1 cellular context compared by ENCODE assay signal in the genomic region with DNA sequence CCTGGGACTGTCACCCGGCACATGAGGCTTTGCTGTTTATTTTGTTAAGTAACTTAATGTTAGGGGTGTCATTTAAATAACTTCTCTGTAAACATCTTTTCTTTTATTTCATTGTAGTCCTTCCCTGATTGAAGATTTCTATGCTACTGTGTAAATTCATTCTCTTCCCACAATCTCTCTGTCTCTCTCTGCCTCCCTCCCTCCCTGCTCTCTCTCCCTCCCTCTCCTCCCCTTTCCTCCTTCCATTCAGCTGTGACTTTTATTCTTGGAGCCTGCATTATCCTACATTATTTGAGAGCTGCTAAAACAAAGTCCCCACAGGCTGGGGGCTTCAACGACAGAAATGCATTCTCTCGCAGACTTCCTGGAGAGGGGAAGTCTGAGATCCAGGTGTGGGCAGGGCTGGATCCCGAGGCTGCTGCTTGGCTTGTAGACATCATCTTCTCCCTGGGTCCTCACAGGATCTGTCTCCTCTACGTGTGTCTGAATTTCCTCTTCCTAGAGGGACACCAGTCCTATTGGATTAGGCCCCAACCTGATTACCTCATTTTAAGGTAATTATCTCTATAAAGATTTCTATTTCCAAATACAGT.
TF ChIP-seq lines count a peak whose summit lies in the region.

No MANE protein-coding gene starts in this region.

TF ChIP-seq in HEK293, 187 proteins besides CTCF, POLR2A, EP300 and RAD21 (continued from another document):
- TF ChIP-seq, protein P1, sequence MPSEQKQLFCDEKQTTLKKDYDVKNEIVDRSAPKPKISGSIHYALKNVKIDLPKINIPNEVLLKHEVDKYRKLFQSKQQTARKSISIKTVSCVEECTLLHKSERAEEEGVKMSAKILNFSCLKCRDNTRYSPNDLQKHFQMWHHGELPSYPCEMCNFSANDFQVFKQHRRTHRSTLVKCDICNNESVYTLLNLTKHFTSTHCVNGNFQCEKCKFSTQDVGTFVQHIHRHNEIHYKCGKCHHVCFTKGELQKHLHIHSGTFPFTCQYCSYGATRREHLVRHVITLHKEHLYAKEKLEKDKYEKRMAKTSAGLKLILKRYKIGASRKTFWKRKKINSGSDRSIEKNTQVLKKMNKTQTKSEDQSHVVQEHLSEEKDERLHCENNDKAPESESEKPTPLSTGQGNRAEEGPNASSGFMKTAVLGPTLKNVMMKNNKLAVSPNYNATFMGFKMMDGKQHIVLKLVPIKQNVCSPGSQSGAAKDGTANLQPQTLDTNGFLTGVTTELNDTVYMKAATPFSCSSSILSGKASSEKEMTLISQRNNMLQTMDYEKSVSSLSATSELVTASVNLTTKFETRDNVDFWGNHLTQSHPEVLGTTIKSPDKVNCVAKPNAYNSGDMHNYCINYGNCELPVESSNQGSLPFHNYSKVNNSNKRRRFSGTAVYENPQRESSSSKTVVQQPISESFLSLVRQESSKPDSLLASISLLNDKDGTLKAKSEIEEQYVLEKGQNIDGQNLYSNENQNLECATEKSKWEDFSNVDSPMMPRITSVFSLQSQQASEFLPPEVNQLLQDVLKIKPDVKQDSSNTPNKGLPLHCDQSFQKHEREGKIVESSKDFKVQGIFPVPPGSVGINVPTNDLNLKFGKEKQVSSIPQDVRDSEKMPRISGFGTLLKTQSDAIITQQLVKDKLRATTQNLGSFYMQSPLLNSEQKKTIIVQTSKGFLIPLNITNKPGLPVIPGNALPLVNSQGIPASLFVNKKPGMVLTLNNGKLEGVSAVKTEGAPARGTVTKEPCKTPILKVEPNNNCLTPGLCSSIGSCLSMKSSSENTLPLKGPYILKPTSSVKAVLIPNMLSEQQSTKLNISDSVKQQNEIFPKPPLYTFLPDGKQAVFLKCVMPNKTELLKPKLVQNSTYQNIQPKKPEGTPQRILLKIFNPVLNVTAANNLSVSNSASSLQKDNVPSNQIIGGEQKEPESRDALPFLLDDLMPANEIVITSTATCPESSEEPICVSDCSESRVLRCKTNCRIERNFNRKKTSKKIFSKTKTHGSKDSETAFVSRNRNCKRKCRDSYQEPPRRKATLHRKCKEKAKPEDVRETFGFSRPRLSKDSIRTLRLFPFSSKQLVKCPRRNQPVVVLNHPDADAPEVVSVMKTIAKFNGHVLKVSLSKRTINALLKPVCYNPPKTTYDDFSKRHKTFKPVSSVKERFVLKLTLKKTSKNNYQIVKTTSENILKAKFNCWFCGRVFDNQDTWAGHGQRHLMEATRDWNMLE (tag by site-specific recombination; conservative IDR thresholded peaks at IDR 0.05; ENCODE audit: low read depth): no peak
- no peak for TF ChIP-seq MEIS1 (CRISPR knock-in tag; IDR thresholded peaks at IDR 0.05; ENCODE audit: borderline replicate concordance)
- no peak for TF ChIP-seq ZNF133 (tag by site-specific recombination; IDR thresholded peaks at IDR 0.05)
- TF ChIP-seq, protein P2, sequence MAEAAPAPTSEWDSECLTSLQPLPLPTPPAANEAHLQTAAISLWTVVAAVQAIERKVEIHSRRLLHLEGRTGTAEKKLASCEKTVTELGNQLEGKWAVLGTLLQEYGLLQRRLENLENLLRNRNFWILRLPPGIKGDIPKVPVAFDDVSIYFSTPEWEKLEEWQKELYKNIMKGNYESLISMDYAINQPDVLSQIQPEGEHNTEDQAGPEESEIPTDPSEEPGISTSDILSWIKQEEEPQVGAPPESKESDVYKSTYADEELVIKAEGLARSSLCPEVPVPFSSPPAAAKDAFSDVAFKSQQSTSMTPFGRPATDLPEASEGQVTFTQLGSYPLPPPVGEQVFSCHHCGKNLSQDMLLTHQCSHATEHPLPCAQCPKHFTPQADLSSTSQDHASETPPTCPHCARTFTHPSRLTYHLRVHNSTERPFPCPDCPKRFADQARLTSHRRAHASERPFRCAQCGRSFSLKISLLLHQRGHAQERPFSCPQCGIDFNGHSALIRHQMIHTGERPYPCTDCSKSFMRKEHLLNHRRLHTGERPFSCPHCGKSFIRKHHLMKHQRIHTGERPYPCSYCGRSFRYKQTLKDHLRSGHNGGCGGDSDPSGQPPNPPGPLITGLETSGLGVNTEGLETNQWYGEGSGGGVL (tag by site-specific recombination; IDR thresholded peaks at IDR 0.05): peak; percentile 71
- TF ChIP-seq ZBTB21 (tag by site-specific recombination; IDR thresholded peaks at IDR 0.05): no peak
- peak; percentile 65 for TF ChIP-seq ZNF366 (tag by site-specific recombination; conservative IDR thresholded peaks at IDR 0.05)
